ENCODE assay signal across 34 cellular contexts in genomic region chr12:117498880-117499279, GRCh38.
"Had no signal": no experiment of that assay in that cellular context is flagged by ENCODE, and none has a peak within 500 bp of the region (broad histone marks: within the 10 kb centered on the region; RNA-seq: fewer than 3 reads in every experiment).

No MANE protein-coding gene starts in this region.

- H3K4me3 ChIP-seq: adrenal gland, ascending aorta, body of pancreas, breast epithelium, cardiac muscle cell had no signal

- H3K27me3 ChIP-seq: adrenal gland, ascending aorta, body of pancreas, brain microvascular endothelial cell, breast epithelium, cardiac muscle cell had no signal

- H3K4me1 ChIP-seq: adrenal gland, ascending aorta, breast epithelium had no signal

- H3K9me3 ChIP-seq: adrenal gland, ascending aorta, body of pancreas, breast epithelium had no signal

- DNase-seq: activated effector memory CD4-positive, alpha-beta T cell treated with anti-CD3 and anti-CD28 coated beads, Interleukin-2, amount 50 U/mL, for 16 hours; activated effector memory CD4-positive, alpha-beta T cell treated with Interleukin-2 at 50 U/mL for 16 hours; activated gamma-delta T cell; activated gamma-delta T cell treated with Interleukin-2 at 50 U/mL for 16 hours; activated naive CD4-positive, alpha-beta T cell; activated naive CD4-positive, alpha-beta T cell treated with anti-CD3 and anti-CD28 coated beads for 36 hours; activated naive CD4-positive, alpha-beta T cell treated with anti-CD3 and anti-CD28 coated beads, Interleukin-2, amount 10 ng/mL, durations not matched to agents 7 days and 5 days; activated naive CD4-positive, alpha-beta T cell treated with anti-CD3 and anti-CD28 coated beads, Interleukin-2, amount 50 U/mL, for 16 hours; activated naive CD4-positive, alpha-beta T cell treated with Interleukin-2 at 50 U/mL for 16 hours; activated naive CD8-positive, alpha-beta T cell treated with anti-CD3 and anti-CD28 coated beads for 36 hours; activated naive CD8-positive, alpha-beta T cell treated with anti-CD3 and anti-CD28 coated beads, Interleukin-2, amount 10 ng/mL, durations not matched to agents 7 days and 5 days; activated naive CD8-positive, alpha-beta T cell treated with anti-CD3 and anti-CD28 coated beads, Interleukin-2, amount 50 U/mL, for 24 hours; activated T-cell treated with anti-CD3 and anti-CD28 coated beads, Interleukin-2, amount 50 U/mL, for 1 hour; activated T-cell treated with anti-CD3 and anti-CD28 coated beads, Interleukin-2, amount 50 U/mL, for 24 hours; activated T-cell treated with anti-CD3 and anti-CD28 coated beads, Interleukin-2, amount 50 U/mL, for 4 hours; activated T-cell treated with anti-CD3 and anti-CD28 coated beads, Interleukin-2, amount 50 U/mL, for 48 hours; activated T-cell treated with anti-CD3 and anti-CD28 coated beads, Interleukin-2, amount 50 U/mL, for 72 hours; adrenal gland; amniotic stem cell; amygdala; anterior cingulate cortex; aorta; brain microvascular endothelial cell; caudate nucleus; central memory CD4-positive, alpha-beta T cell; cerebellar nuclear complex had no signal

- H3K27ac ChIP-seq: adrenal gland, ascending aorta, body of pancreas, brain microvascular endothelial cell, breast epithelium, cardiac muscle cell had no signal

- FAIRE-seq: astrocyte, bronchial epithelial cell had no signal

- ATAC-seq: activated naive CD4-positive, alpha-beta T cell treated with anti-CD3 and anti-CD28 coated beads, Interleukin-2, amount 50 U/mL, for 72 hours; activated naive CD8-positive, alpha-beta T cell treated with anti-CD3 and anti-CD28 coated beads, Interleukin-2, amount 50 U/mL, for 24 hours; activated T-cell treated with anti-CD3 and anti-CD28 coated beads, Interleukin-2, amount 50 U/mL, for 4 hours; activated T-cell treated with anti-CD3 and anti-CD28 coated beads, Interleukin-2, amount 50 U/mL, for 72 hours; activated T-helper 17 cell treated with anti-CD3 and anti-CD28 coated beads, Interleukin-2, amount 50 U/mL, for 72 hours; body of pancreas had no signal

- H3K36me3 ChIP-seq: adrenal gland, ascending aorta, brain microvascular endothelial cell, breast epithelium, cardiac muscle cell had no signal
